ENCODE assay signal across 14 cellular contexts in the genomic region with DNA sequence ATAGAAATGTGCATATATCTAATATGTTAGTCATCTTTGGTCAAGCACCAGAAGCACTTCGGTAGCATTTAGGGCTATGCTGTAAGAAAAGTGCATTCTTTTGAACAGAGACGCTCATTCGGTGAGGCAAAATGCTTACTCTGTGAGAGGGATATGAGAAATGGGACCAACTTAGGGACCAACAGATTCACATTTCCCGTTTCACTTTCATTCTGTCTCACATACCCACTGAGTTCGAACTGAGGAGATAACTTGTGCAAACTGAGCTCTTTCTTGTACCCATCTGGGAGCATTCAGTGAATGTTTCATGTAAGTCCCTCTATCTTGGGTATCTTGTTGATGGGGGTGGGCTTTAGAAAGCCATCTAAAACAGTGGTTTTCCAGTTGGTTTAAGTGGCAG.
A peak's percentile ranks its signal among the peaks of the same experiment; 100 is the strongest.
DNase-seq lines count a peak whose midpoint lies in the region; ATAC-seq lines count a peak whose summit lies in the region.
"Had no signal": no experiment of that assay in that cellular context is flagged by ENCODE, and none has a peak within 500 bp of the region (broad histone marks: within the 10 kb centered on the region; RNA-seq: fewer than 3 reads in every experiment).

No MANE protein-coding gene starts in this region.

- no peaks in the 10 kb centered on the region for H3K4me1 ChIP-seq in effector memory CD4-positive, alpha-beta T cell (ENCODE audit: control insufficient read depth, insufficient read depth, low read length, poor library complexity, severe bottlenecking)

- no peak for DNase-seq in T-helper 9 cell
- DNase-seq in activated naive CD4-positive, alpha-beta T cell treated with anti-CD3 and anti-CD28 coated beads, Interleukin-2, amount 50 U/mL, for 16 hours, result no peak
- no peak for DNase-seq in effector memory CD4-positive, alpha-beta T cell
- no peak for DNase-seq in D341Med (ENCODE audit: low spot score)
- DNase-seq: CD4-positive, alpha-beta T cell; HFFc6; left lung had no signal

- no peaks in the 10 kb centered on the region for H3K36me3 ChIP-seq in effector memory CD4-positive, alpha-beta T cell (ENCODE audit: control insufficient read depth, insufficient read depth, low read length)
- H3K36me3 ChIP-seq: left lung, neutrophil had no signal

- no peaks in the 10 kb centered on the region for H3K27me3 Mint-ChIP-seq in activated T-helper 17 cell treated with anti-CD3 and anti-CD28 coated beads, Interleukin-2, amount 50 U/mL, for 72 hours

- H3K36me3 Mint-ChIP-seq in activated T-helper 17 cell treated with anti-CD3 and anti-CD28 coated beads, Interleukin-2, amount 50 U/mL, for 72 hours (ENCODE audit: low read depth), result no peaks in the 10 kb centered on the region

- no peaks in the 10 kb centered on the region for H3K4me1 Mint-ChIP-seq in activated T-helper 17 cell treated with anti-CD3 and anti-CD28 coated beads, Interleukin-2, amount 50 U/mL, for 72 hours

- no peaks in the 10 kb centered on the region for H3K9me3 Mint-ChIP-seq in activated T-helper 17 cell treated with anti-CD3 and anti-CD28 coated beads, Interleukin-2, amount 50 U/mL, for 72 hours
- H3K9me3 Mint-ChIP-seq: CD4-positive, alpha-beta T cell; HFFc6 had no signal

- H3K27ac ChIP-seq in effector memory CD4-positive, alpha-beta T cell (ENCODE audit: insufficient read depth, low read length, poor library complexity, severe bottlenecking), result no peak overlapping the region
- H3K27ac ChIP-seq: left lung, neutrophil, RWPE1 had no signal

- ATAC-seq in GM18517 (IDR thresholded peaks at IDR 0.05; ENCODE audit: unreplicated experiment) (peak; percentile 88), GM21515 (IDR thresholded peaks at IDR 0.05; ENCODE audit: unreplicated experiment) (peak; percentile 84), HG03139 (IDR thresholded peaks at IDR 0.05; ENCODE audit: unreplicated experiment) (peak; percentile 74)
- no peak for ATAC-seq in activated T-helper 17 cell treated with anti-CD3 and anti-CD28 coated beads, Interleukin-2, amount 50 U/mL, for 72 hours (replicated peaks)
- ATAC-seq: K562, left lung had no signal

- no peak overlapping the region for H3K27ac Mint-ChIP-seq in activated T-helper 17 cell treated with anti-CD3 and anti-CD28 coated beads, Interleukin-2, amount 50 U/mL, for 72 hours
- H3K27ac Mint-ChIP-seq: CD4-positive, alpha-beta T cell; HFFc6 had no signal

- H3K9me3 ChIP-seq in effector memory CD4-positive, alpha-beta T cell (ENCODE audit: control insufficient read depth, low read length), result no peaks in the 10 kb centered on the region
- H3K9me3 ChIP-seq: left lung, neutrophil had no signal

- no peak overlapping the region for H3K4me3 ChIP-seq in effector memory CD4-positive, alpha-beta T cell (ENCODE audit: insufficient read depth, low read depth, low read length, poor library complexity, severe bottlenecking)
- H3K4me3 ChIP-seq: K562, left lung had no signal

- H3K27me3 ChIP-seq in effector memory CD4-positive, alpha-beta T cell (replicated peaks; ENCODE audit: control insufficient read depth, insufficient read depth, low read length, poor library complexity, severe bottlenecking), result no peaks in the 10 kb centered on the region
- H3K27me3 ChIP-seq: left lung, neutrophil had no signal

- peak overlapping the region; percentile 20 for H3K4me3 Mint-ChIP-seq in activated T-helper 17 cell treated with anti-CD3 and anti-CD28 coated beads, Interleukin-2, amount 50 U/mL, for 72 hours
- H3K4me3 Mint-ChIP-seq: CD4-positive, alpha-beta T cell; HFFc6 had no signal
